In genomic region chr9:68336639-68337339, GRCh38 we compare ENCODE assay signal across 7 cellular contexts. TPM values are rescaled to one million over a fixed set of nuclear protein-coding genes. Genes with fewer than 3 reads are reported as not detected.
"Had no signal": no experiment of that assay in that cellular context is flagged by ENCODE, and none has a peak within 500 bp of the region (broad histone marks: within the 10 kb centered on the region; RNA-seq: fewer than 3 reads in every experiment).

No MANE protein-coding gene starts in this region.

RNA-seq across cellular contexts. Expression of gene PGM5, which starts 19.6 kb away (rescaled TPM):
- total RNA-seq: HepG2, LHCN-M2, MCF 10A had no signal
- polyA plus RNA-seq: HepG2, IgD-negative memory B cell had no signal

RNA-seq across cellular contexts. Expression of gene FOXD4L3, which starts 34.1 kb away (rescaled TPM):
- total RNA-seq: HepG2, HT1080, LHCN-M2, NCI-H460, SJSA1 had no signal
- polyA plus RNA-seq: IgD-negative memory B cell had no signal
